Comparison of ENCODE assay signal across 16 cellular contexts in genomic region chr13:110964229-110965037, GRCh38. TPM values are rescaled to one million over a fixed set of nuclear protein-coding genes. Genes with fewer than 3 reads are reported as not detected.
DNase-seq lines count a peak whose midpoint lies in the region; ATAC-seq, FAIRE-seq and TF ChIP-seq lines count a peak whose summit lies in the region.
"Had no signal": no experiment of that assay in that cellular context is flagged by ENCODE, and none has a peak within 500 bp of the region (broad histone marks: within the 10 kb centered on the region; RNA-seq: fewer than 3 reads in every experiment).

No MANE protein-coding gene starts in this region.

- peak overlapping the region; percentile 51 for H3K9ac ChIP-seq in PC-3 (ENCODE audit: low read length)
- H3K9ac ChIP-seq in GM12878 (ENCODE audit: control insufficient read depth, insufficient read depth, low read length) = no peak overlapping the region

- no peaks in the 10 kb centered on the region for H3F3A ChIP-seq in PC-3 (ENCODE audit: low read length, unreplicated experiment)

- H3K36me3 Mint-ChIP-seq in MCF 10A (ENCODE audit: insufficient read depth, unreplicated experiment) = no peaks in the 10 kb centered on the region

- H3K36me3 ChIP-seq in breast epithelium (no peaks in the 10 kb centered on the region), PC-3 (ENCODE audit: low read depth, low read length) (no peaks in the 10 kb centered on the region), GM12878 (ENCODE audit: control insufficient read depth in 2 of 2, insufficient read depth in 2 of 2, low read length in 1 of 2) (no peaks in the 10 kb centered on the region), stomach (no peaks in the 10 kb centered on the region)
- H3K36me3 ChIP-seq: transverse colon had no signal

- intact Hi-C loops in MCF 10A (cut with micrococcal nuclease) = loop anchor here (5.0 kb wide), 1 partner anchor 47 kb away; the partner anchor contains the start of gene ANKRD10
- intact Hi-C loops in breast epithelium (cut with DNase I; ENCODE audit: low total_unique reads) = no loop called here
- intact Hi-C loops in PC-3 (cut with micrococcal nuclease) = loop anchor here (1.0 to 5.0 kb wide), 4 partner anchors 18 to 92 kb away; no protein-coding TSS in a partner anchor
- intact Hi-C loops in GM12878 (cut with micrococcal nuclease; ENCODE audit: unreplicated experiment) = loop anchor here (1.0 kb wide), 1 partner anchor 49 kb away; the partner anchor contains the start of gene ANKRD10
- intact Hi-C loops in stomach (cut with DNase I; ENCODE audit: low total_unique reads) = no loop called here

- no peaks in the 10 kb centered on the region for H3K4me1 ChIP-seq in breast epithelium
- peaks cover 24% of the 10 kb centered on the region for H3K4me1 ChIP-seq in PC-3 (ENCODE audit: insufficient read depth, low read length)
- H3K4me1 ChIP-seq in GM12878 (ENCODE audit: control insufficient read depth, insufficient read depth, low read length) = peaks cover 4% of the 10 kb centered on the region; the same call in 1 of the 2 replicates
- H3K4me1 ChIP-seq in stomach = no peaks in the 10 kb centered on the region
- H3K4me1 ChIP-seq: foreskin keratinocyte, transverse colon had no signal

- H3K79me2 ChIP-seq in PC-3 (ENCODE audit: low read length) = 0 out of 2 replicates have a peak, but pooled peaks cover 5% of the 10 kb centered on the region
- no peaks in the 10 kb centered on the region for H3K79me2 ChIP-seq in GM12878 (ENCODE audit: control insufficient read depth, insufficient read depth, low read length)

- peaks cover 7% of the 10 kb centered on the region for H3K9me3 Mint-ChIP-seq in MCF 10A (ENCODE audit: unreplicated experiment)

- in situ Hi-C loops in GM12878 (cut with MboI) = no loop called here

- 8% methylated on average over 6 of the region's 6 CpGs for WGBS in GM12878 (ENCODE audit: insufficient coverage, insufficient replicate concordance, low lambda C conversion rate, missing lambda C conversion rate)
- WGBS in stomach, 5 donors = 60 to 72% (median 68%) methylated on average over 6 of the region's 6 CpGs

- no peaks in the 10 kb centered on the region for H3K27me3 ChIP-seq in breast epithelium
- H3K27me3 ChIP-seq in PC-3 (ENCODE audit: low read length) = no peaks in the 10 kb centered on the region
- no peaks in the 10 kb centered on the region for H3K27me3 ChIP-seq in GM12878 (replicated peaks in 1 of 2; ENCODE audit: control insufficient read depth in 2 of 2, insufficient read depth in 2 of 2, low read length in 1 of 2)
- H3K27me3 ChIP-seq in stomach = no peaks in the 10 kb centered on the region
- H3K27me3 ChIP-seq: foreskin keratinocyte, transverse colon had no signal

- H3K4me2 ChIP-seq in PC-3 (ENCODE audit: low read length) (peak overlapping the region; percentile 49), GM12878 (ENCODE audit: control insufficient read depth, insufficient read depth) (no peak overlapping the region)

- TF ChIP-seq POLR2A in breast epithelium (IDR thresholded peaks at IDR 0.05) (no peak), GM12878 (IDR thresholded peaks at IDR 0.05; ENCODE audit: low read depth, low read length) (no peak), stomach (IDR thresholded peaks at IDR 0.05) (no peak)

- no peak for TF ChIP-seq RAD21 in GM12878 (IDR thresholded peaks at IDR 0.05; ENCODE audit: insufficient read depth, low read depth, low read length)

- no peak overlapping the region for H3K4me3 Mint-ChIP-seq in MCF 10A (ENCODE audit: unreplicated experiment)
- H3K4me3 Mint-ChIP-seq: H9 had no signal

- H3K27me3 Mint-ChIP-seq in MCF 10A (ENCODE audit: insufficient read depth, unreplicated experiment) = no peaks in the 10 kb centered on the region

- FAIRE-seq in GM12878 (lab: Jason Lieb, UNC) = no peak

- H3K27ac ChIP-seq in breast epithelium = no peak overlapping the region
- peak overlapping the region; percentile 94 for H3K27ac ChIP-seq in PC-3 (ENCODE audit: low read length)
- H3K27ac ChIP-seq in GM12878 (ENCODE audit: control insufficient read depth, insufficient read depth) = peak overlapping the region; percentile 45; the same call in 1 of the 2 replicates
- peak overlapping the region in 3 of 5 donors; percentile 25 to 67 (median 52) for H3K27ac ChIP-seq in stomach
- H3K27ac ChIP-seq: foreskin keratinocyte had no signal

- DNase-seq in MCF 10A (ENCODE audit: unreplicated experiment) = no peak
- DNase-seq in breast epithelium (ENCODE audit: low spot score in 2 of 2) = no peak
- no peak for DNase-seq in PC-3
- DNase-seq in GM12878 (ENCODE audit: low read depth, low spot score) = no peak
- no peak for DNase-seq in stomach
- DNase-seq in GM03348 (ENCODE audit: low spot score) = no peak
- DNase-seq in T1000 (lab: John Stamatoyannopoulos, UW) = no peak
- no peak for DNase-seq in DMS53 treated with DMSO at 0.1 percent for 48 hours (lab: John Stamatoyannopoulos, UW; ENCODE audit: unreplicated experiment)
- DNase-seq: DMS 273 treated with DMSO at 0.1 percent for 48 hours, H9, KG1, retina, Right ventricle myocardium superior, transverse colon had no signal

- no peak overlapping the region for H3K4me3 ChIP-seq in breast epithelium
- no peak overlapping the region for H3K4me3 ChIP-seq in PC-3 (ENCODE audit: low read length)
- no peak overlapping the region for H3K4me3 ChIP-seq in GM12878
- H3K4me3 ChIP-seq in stomach = no peak overlapping the region
- H3K4me3 ChIP-seq: lung, transverse colon had no signal

- H3K9me3 ChIP-seq in breast epithelium (peaks cover 13 to 41% of the 10 kb centered on the region in 2 donors), PC-3 (ENCODE audit: low read length) (no peaks in the 10 kb centered on the region), GM12878 (replicated peaks; ENCODE audit: control insufficient read depth, insufficient read depth, low read length) (peaks cover 7% of the 10 kb centered on the region; the same call in 2 of the 3 replicates), stomach (peaks cover 4 to 47% (median 19%) of the 10 kb centered on the region in 4 donors)

- BruUV-seq in MCF 10A (replicated peaks; lab: Mats Ljungman, UMichigan) = no TSS peak
- BruUV-seq in PC-3 (replicated peaks; lab: Mats Ljungman, UMichigan) = TSS peak; percentile 72
- BruUV-seq in GM12878 (replicated peaks; lab: Mats Ljungman, UMichigan) = no TSS peak

- H2AFZ ChIP-seq in PC-3 (ENCODE audit: low read length) (no peak overlapping the region), GM12878 (ENCODE audit: control insufficient read depth, low read depth, low read length) (no peak overlapping the region)

- no peaks in the 10 kb centered on the region for H3K9me2 ChIP-seq in PC-3 (replicated peaks; ENCODE audit: low read length)

- SMC1A ChIA-PET in GM12878 (lab: Charles Lee; ENCODE audit: uncharacterized antibody, unreplicated experiment) = interaction anchor here (1.0 kb wide), 1 partner anchor 81 kb away, joined by 3 read pairs; no protein-coding TSS in a partner anchor

- peak overlapping the region; percentile 50 for H3K27ac Mint-ChIP-seq in MCF 10A (ENCODE audit: low read depth, unreplicated experiment)

- TF ChIP-seq CTCF in MCF 10A (IDR thresholded peaks at IDR 0.05; ENCODE audit: unreplicated experiment) (no peak), breast epithelium (IDR thresholded peaks at IDR 0.05) (no peak), PC-3 (conservative IDR thresholded peaks at IDR 0.05; ENCODE audit: low read depth, low read length) (no peak), GM12878 (IDR thresholded peaks at IDR 0.05 in 2 of 3, conservative IDR thresholded peaks at IDR 0.05 in 1 of 3; ENCODE audit: control insufficient read depth in 2 of 3, extremely low read depth in 1 of 3, insufficient read depth in 1 of 3, low read depth in 3 of 3, low read length in 3 of 3) (no peak), stomach (IDR thresholded peaks at IDR 0.05) (no peak)

- CTCF ChIA-PET in MCF 10A (lab: Yijun Ruan, JAX) = no interaction called here
- CTCF ChIA-PET in PC-3 (lab: Charles Lee) = no interaction called here
- CTCF ChIA-PET in GM12878 (lab: Yijun Ruan, JAX) = no interaction called here

- POLR2A ChIA-PET in MCF 10A (lab: Yijun Ruan, JAX) (no interaction called here), PC-3 (lab: Charles Lee; ENCODE audit: unreplicated experiment) (no interaction called here), GM12878 (lab: Charles Lee) (no interaction called here)

- TF ChIP-seq EP300 in GM12878 (IDR thresholded peaks at IDR 0.05; ENCODE audit: borderline replicate concordance in 1 of 2, control insufficient read depth in 1 of 2, low read depth in 2 of 2, low read length in 2 of 2) = no peak
- no peak for TF ChIP-seq EP300 in stomach (IDR thresholded peaks at IDR 0.05)

- H4K20me1 ChIP-seq in PC-3 (ENCODE audit: low read length) (no peaks in the 10 kb centered on the region), GM12878 (ENCODE audit: control insufficient read depth, insufficient read depth) (no peaks in the 10 kb centered on the region)

- RAD21 ChIA-PET in GM12878 (lab: Charles Lee; ENCODE audit: unreplicated experiment) = no interaction called here

- H3K4me1 Mint-ChIP-seq in MCF 10A (ENCODE audit: insufficient read depth, unreplicated experiment) = peaks cover 11% of the 10 kb centered on the region

- ATAC-seq in PC-3 = no peak; the same call in 1 of the 2 replicates
- peak; percentile 58; the same call in 1 of the 3 replicates for ATAC-seq in GM12878

TF ChIP-seq in GM12878, 131 proteins besides CTCF, POLR2A, EP300 and RAD21 (continues in another document):
- TF ChIP-seq PAX5 (IDR thresholded peaks at IDR 0.05; ENCODE audit: borderline replicate concordance, low read depth, low read length) = no peak
- no peak for TF ChIP-seq SREBF2 (IDR thresholded peaks at IDR 0.05; ENCODE audit: low read length)

RNA-seq across cellular contexts. Expression of gene ANKRD10, which starts 49.6 kb away (rescaled TPM):
- total RNA-seq in MCF 10A (2022) = 61.7 and 76.0 TPM in 2 replicates
- total RNA-seq in breast epithelium = 100 to 1,000 TPM; 133 to 206 (median 193) TPM
- total RNA-seq in PC-3 (2014; rRNA removed) = 47.1 and 60.2 TPM in 2 replicates
- 583 and 599 TPM in 2 replicates for total RNA-seq in GM12878 (2013; cell fraction: nucleolus; rRNA removed)
- 121 and 123 TPM in 2 replicates for total RNA-seq in GM12878 (2014; rRNA removed)
- 99.9 and 134 TPM in 2 replicates for total RNA-seq in GM12878 (2014; rRNA removed; fragmentation: Illumina TruSeq; extraction: Trizol)
- 82.4 and 99.4 TPM in 2 replicates for total RNA-seq in GM12878 (2021)
- polyA plus RNA-seq in GM12878 (2011; ENCODE audit: low read depth) = 83.0 TPM
- polyA plus RNA-seq in GM12878 (2011; rRNA removed) = 199 and 280 TPM in 2 replicates
- polyA plus RNA-seq in GM12878 (2011; cell fraction: cytosol; rRNA removed) = 62.8 and 75.6 TPM in 2 replicates
- polyA plus RNA-seq in GM12878 (2011; cell fraction: nucleus; rRNA removed) = 410 and 447 TPM in 2 replicates
- polyA plus RNA-seq in GM12878 (2012) = 87.9 and 91.2 TPM in 2 replicates
- 54.8 and 70.4 TPM in 2 replicates for polyA plus RNA-seq in GM12878 (2014; fragmentation: Illumina TruSeq; extraction: Trizol)
- 10 to 100 TPM; 47.1 to 62.3 TPM for polyA plus RNA-seq in GM12878 (2014; fragmentation: Nextera tagmentation; extraction: Ambion mirVana)
- 90.2 and 90.8 TPM in 2 replicates for polyA plus RNA-seq in GM12878 (2014; rRNA removed)
- polyA plus RNA-seq in GM12878 (2016; fragmentation: Nextera tagmentation; extraction: Ambion mirVana) = 100 to 1,000 TPM in 1 of 2 experiments, 10 to 100 TPM in 1; 95.1 to 101 TPM
- 107 and 137 TPM in 2 replicates for polyA minus RNA-seq in GM12878 (2011; rRNA and poly(A)+ RNA removed)
- polyA minus RNA-seq in GM12878 (2011; cell fraction: cytosol; rRNA and poly(A)+ RNA removed) = 87.7 and 99.2 TPM in 2 replicates
- 344 and 435 TPM in 2 replicates for polyA minus RNA-seq in GM12878 (2011; cell fraction: nucleus; rRNA and poly(A)+ RNA removed)
- 100 to 1,000 TPM; 122 to 246 (median 170) TPM for total RNA-seq in stomach
- 10 to 100 TPM; 37.4 to 75.4 (median 48.7) TPM for polyA plus RNA-seq in stomach

Comparison
In these comparisons a context has a peak if more than half of its experiments do, and no peak if none do; other contexts are left out.
1. intact Hi-C loops: an anchor here in MCF 10A (5.0 kb wide), PC-3 (1.0 to 5.0 kb wide) and GM12878 (1.0 kb wide); none called in breast epithelium and stomach.
2. H3K27ac ChIP-seq: peak in PC-3 (single experiment), GM12878 (single experiment) and stomach (3 of 5); none in breast epithelium (0 of 2).